ENCODE assay signal across 1 cellular context in genomic region chr15:91852741-91853500, GRCh38.
TF ChIP-seq lines count a peak whose summit lies in the region.

No MANE protein-coding gene starts in this region.

TF ChIP-seq in HEK293, 187 proteins besides CTCF, POLR2A, EP300 and RAD21 (continued from another document):
- TF ChIP-seq ZBTB20 (tag by site-specific recombination; IDR thresholded peaks at IDR 0.05) (peak; percentile 92), ZNF776 (tag by site-specific recombination; IDR thresholded peaks at IDR 0.05; ENCODE audit: borderline replicate concordance) (no peak), ZNF501 (tag by site-specific recombination; IDR thresholded peaks at IDR 0.05) (peak; percentile 36; the same call in 1 of the 2 replicates), ZNF398 (tag by site-specific recombination; IDR thresholded peaks at IDR 0.05) (no peak), ZNF521 (tag by site-specific recombination; IDR thresholded peaks at IDR 0.05) (no peak), ZNF433 (tag by site-specific recombination; IDR thresholded peaks at IDR 0.05; ENCODE audit: low read depth) (no peak), ZNF341 (tag by site-specific recombination; IDR thresholded peaks at IDR 0.05; ENCODE audit: low read depth) (peak; percentile 82), ZNF692 (tag by site-specific recombination; IDR thresholded peaks at IDR 0.05) (peak; percentile 50), ZNF394 (tag by site-specific recombination; IDR thresholded peaks at IDR 0.05; ENCODE audit: borderline replicate concordance) (no peak), ZBTB44 (tag by site-specific recombination; IDR thresholded peaks at IDR 0.05) (no peak), ZNF658 (tag by site-specific recombination; IDR thresholded peaks at IDR 0.05) (no peak), ZBTB17 (tag by site-specific recombination; IDR thresholded peaks at IDR 0.05) (peak; percentile 36; the same call in 1 of the 2 replicates), ZNF311 (tag by site-specific recombination; IDR thresholded peaks at IDR 0.05; ENCODE audit: borderline replicate concordance) (no peak), WT1 (tag by site-specific recombination; IDR thresholded peaks at IDR 0.05) (0 out of 2 replicates have a peak, but pooled peaks have one; percentile 34), ZBTB1 (tag by site-specific recombination; IDR thresholded peaks at IDR 0.05) (no peak), ZNF24 (tag by site-specific recombination; IDR thresholded peaks at IDR 0.05) (0 out of 2 replicates have a peak, but pooled peaks have one; percentile 26), ZBTB10 (tag by site-specific recombination; IDR thresholded peaks at IDR 0.05) (peak; percentile 81; the same call in 1 of the 2 replicates), INSM2 (tag by site-specific recombination; IDR thresholded peaks at IDR 0.05) (no peak), GLIS1 (tag by site-specific recombination; IDR thresholded peaks at IDR 0.05) (0 out of 2 replicates have a peak, but pooled peaks have one; percentile 17), ZSCAN30 (tag by site-specific recombination; IDR thresholded peaks at IDR 0.05) (peak; percentile 24), ZBTB8A (tag by site-specific recombination; IDR thresholded peaks at IDR 0.05) (peak; percentile 76), TSHZ1 (tag by site-specific recombination; IDR thresholded peaks at IDR 0.05; ENCODE audit: borderline replicate concordance) (no peak), ZNF76 (tag by site-specific recombination; IDR thresholded peaks at IDR 0.05; ENCODE audit: borderline replicate concordance, low read depth) (0 out of 2 replicates have a peak, but pooled peaks have one; percentile 49), ZNF529 (tag by site-specific recombination; IDR thresholded peaks at IDR 0.05; ENCODE audit: insufficient replicate concordance) (no peak), ZNF175 (tag by site-specific recombination; IDR thresholded peaks at IDR 0.05) (no peak), KLF16 (tag by site-specific recombination; IDR thresholded peaks at IDR 0.05) (peak; percentile 22; the same call in 1 of the 2 replicates), ZNF510 (tag by site-specific recombination; IDR thresholded peaks at IDR 0.05; ENCODE audit: insufficient replicate concordance) (no peak), ZEB2 (tag by site-specific recombination; IDR thresholded peaks at IDR 0.05) (peak; percentile 31; the same call in 1 of the 2 replicates), GLIS2 (tag by site-specific recombination; IDR thresholded peaks at IDR 0.05) (peak; percentile 57), ZNF654 (tag by site-specific recombination; IDR thresholded peaks at IDR 0.05; ENCODE audit: low read depth) (no peak), ZNF660 (tag by site-specific recombination; IDR thresholded peaks at IDR 0.05) (peak; percentile 60), ZNF335 (tag by site-specific recombination; conservative IDR thresholded peaks at IDR 0.05) (peak; percentile 99), ZBTB11 (tag by site-specific recombination; conservative IDR thresholded peaks at IDR 0.05; ENCODE audit: low read depth) (0 out of 2 replicates have a peak, but pooled peaks have one; percentile 21), ZIC2 (tag by site-specific recombination; IDR thresholded peaks at IDR 0.05) (peak; percentile 79), ZNF513 (tag by site-specific recombination; IDR thresholded peaks at IDR 0.05) (0 out of 2 replicates have a peak, but pooled peaks have one; percentile 9), BCL11A (tag by site-specific recombination; IDR thresholded peaks at IDR 0.05; ENCODE audit: low read depth) (0 out of 2 replicates have a peak, but pooled peaks have one; percentile 29)
